ENCODE assay signal across 18 cellular contexts in genomic region chr11:46588915-46589314, GRCh38.
"Had no signal": no experiment of that assay in that cellular context is flagged by ENCODE, and none has a peak within 500 bp of the region (broad histone marks: within the 10 kb centered on the region; RNA-seq: fewer than 3 reads in every experiment).

No MANE protein-coding gene starts in this region.

- H2AFZ ChIP-seq: hepatocyte had no signal

- ATAC-seq: body of pancreas; foreskin keratinocyte; naive thymus-derived CD4-positive, alpha-beta T cell had no signal

- H3K27ac ChIP-seq: body of pancreas, epithelial cell of prostate, foreskin keratinocyte, hepatocyte, right atrium auricular region, tibial nerve, uterus, WERI-Rb-1 had no signal

- H3K27me3 ChIP-seq: body of pancreas, foreskin keratinocyte, hepatocyte, right atrium auricular region, tibial nerve, uterus had no signal

- H3K27me3 Mint-ChIP-seq: activated naive CD8-positive, alpha-beta T cell treated with anti-CD3 and anti-CD28 coated beads for 36 hours; naive thymus-derived CD4-positive, alpha-beta T cell; stimulated activated naive CD8-positive, alpha-beta T cell treated with anti-CD3 and anti-CD28 coated beads, Interleukin-15, Interleukin-2, amounts not matched to agents 100 ng/mL and 50 ng/mL, for 24 hours had no signal

- H3K27ac Mint-ChIP-seq: activated naive CD8-positive, alpha-beta T cell treated with anti-CD3 and anti-CD28 coated beads for 36 hours; activated T-helper 1 cell treated with anti-CD3 and anti-CD28 coated beads, Interleukin-12 subunit alpha, Interleukin-12 subunit beta, Interleukin-2, Interleukin-4 antibody, amounts not matched to agents 30 ng/mL and 10 ng/mL and 1 ng/mL, durations not matched to agents 14 hours and 24 hours and 36 hours; stimulated activated naive CD8-positive, alpha-beta T cell treated with anti-CD3 and anti-CD28 coated beads, Interleukin-15, Interleukin-2, amounts not matched to agents 100 ng/mL and 50 ng/mL, for 24 hours had no signal

- H3K9me3 Mint-ChIP-seq: activated naive CD8-positive, alpha-beta T cell treated with anti-CD3 and anti-CD28 coated beads for 36 hours; activated T-helper 1 cell treated with anti-CD3 and anti-CD28 coated beads, Interleukin-12 subunit alpha, Interleukin-12 subunit beta, Interleukin-2, Interleukin-4 antibody, amounts not matched to agents 30 ng/mL and 10 ng/mL and 1 ng/mL, durations not matched to agents 14 hours and 24 hours and 36 hours; naive thymus-derived CD4-positive, alpha-beta T cell; stimulated activated naive CD8-positive, alpha-beta T cell treated with anti-CD3 and anti-CD28 coated beads, Interleukin-15, Interleukin-2, amounts not matched to agents 100 ng/mL and 50 ng/mL, for 24 hours had no signal

- DNase-seq: activated CD4-positive, alpha-beta T cell treated with anti-CD3 and anti-CD28 coated beads for 1 hour; activated CD8-positive, alpha-beta memory T cell treated with anti-CD3 and anti-CD28 coated beads for 24 hours; activated naive CD8-positive, alpha-beta T cell treated with anti-CD3 and anti-CD28 coated beads for 36 hours; amygdala; body of pancreas; foreskin keratinocyte; mesenchymal stem cell; naive thymus-derived CD4-positive, alpha-beta T cell; stimulated activated CD4-positive, alpha-beta T cell treated with anti-CD3 and anti-CD28 coated beads, Interleukin-2, amount 100 ng/mL, for 24 hours; uterus; WERI-Rb-1 had no signal

- H3K4me3 ChIP-seq: body of pancreas, hepatocyte, prostate gland, right atrium auricular region, tibial nerve, uterus had no signal

- H3K36me3 ChIP-seq: prostate gland, right atrium auricular region, uterus had no signal

- H3K4me2 ChIP-seq: hepatocyte had no signal

- H3K9me3 ChIP-seq: body of pancreas, prostate gland, right atrium auricular region, tibial nerve, uterus had no signal

- H3K4me3 Mint-ChIP-seq: activated naive CD8-positive, alpha-beta T cell treated with anti-CD3 and anti-CD28 coated beads for 36 hours; activated T-helper 1 cell treated with anti-CD3 and anti-CD28 coated beads, Interleukin-12 subunit alpha, Interleukin-12 subunit beta, Interleukin-2, Interleukin-4 antibody, amounts not matched to agents 30 ng/mL and 10 ng/mL and 1 ng/mL, durations not matched to agents 14 hours and 24 hours and 36 hours; stimulated activated naive CD8-positive, alpha-beta T cell treated with anti-CD3 and anti-CD28 coated beads, Interleukin-15, Interleukin-2, amounts not matched to agents 100 ng/mL and 50 ng/mL, for 24 hours had no signal
